ENCODE assay signal across 29 cellular contexts in genomic region chr17:37480427-37480826, GRCh38.
"Had no signal": no experiment of that assay in that cellular context is flagged by ENCODE, and none has a peak within 500 bp of the region (broad histone marks: within the 10 kb centered on the region; RNA-seq: fewer than 3 reads in every experiment).

No MANE protein-coding gene starts in this region.

- ATAC-seq: activated T-helper 17 cell treated with anti-CD3 and anti-CD28 coated beads, Interleukin-2, amount 50 U/mL, for 72 hours; SK-N-SH treated with all-trans-retinoic acid at 6 μM for 48 hours had no signal

- H3K9me3 ChIP-seq: breast epithelium, MG63, SJSA1 had no signal

- H3K27me3 ChIP-seq: breast epithelium, MG63, SJSA1 had no signal

- DNase-seq: activated B cell treated with CpG ODN at 0.5 μM for 24 hours; activated CD4-positive, alpha-beta memory T cell treated with anti-CD3 and anti-CD28 coated beads for 36 hours; activated CD4-positive, alpha-beta T cell treated with anti-CD3 and anti-CD28 coated beads, Interleukin-2, amount 10 ng/mL, durations not matched to agents 7 days and 5 days; activated CD8-positive, alpha-beta memory T cell treated with anti-CD3 and anti-CD28 coated beads for 24 hours; activated gamma-delta T cell; activated naive CD4-positive, alpha-beta T cell treated with anti-CD3 and anti-CD28 coated beads, Interleukin-2, amount 50 U/mL, for 16 hours; activated naive CD8-positive, alpha-beta T cell treated with anti-CD3 and anti-CD28 coated beads, Interleukin-2, amount 10 ng/mL, durations not matched to agents 7 days and 5 days; activated T-cell treated with anti-CD3 and anti-CD28 coated beads for 4 hours; activated T-cell treated with anti-CD3 and anti-CD28 coated beads, Interleukin-2, amount 50 U/mL, for 48 hours; aorta; caudate nucleus; MG63; MV-4-11; NCI-H1092 treated with DMSO at 0.1 percent for 48 hours; NCI-H1417 treated with DMSO at 0.1 percent for 48 hours; NCI-H1694 treated with DMSO at 0.1 percent for 48 hours; NCI-H2029 treated with DMSO at 0.1 percent for 48 hours; NCI-H345; NCI-H510A; NCI-H526 treated with DMSO at 0.1 percent for 48 hours; NCI-H82; RPMI8226; SHP77; SW 1271; T-helper 9 cell had no signal

- H3K4me3 ChIP-seq: breast epithelium, MG63, SJSA1 had no signal

- H3K27ac ChIP-seq: breast epithelium, SJSA1 had no signal
